In genomic region chr2:215362562-215362904, GRCh38 we compare ENCODE assay signal across 1 cellular context.
TF ChIP-seq lines count a peak whose summit lies in the region.

No MANE protein-coding gene starts in this region.

TF ChIP-seq in HepG2, 621 proteins besides CTCF, POLR2A, EP300 and RAD21 (continued from another document):
- no peak for TF ChIP-seq FUBP1 (CRISPR knock-in tag; IDR thresholded peaks at IDR 0.05; ENCODE audit: borderline replicate concordance)
- TF ChIP-seq ZBTB8A (CRISPR knock-in tag; IDR thresholded peaks at IDR 0.05; ENCODE audit: borderline replicate concordance, low read depth), result no peak
- TF ChIP-seq ZNF713 (CRISPR knock-in tag; IDR thresholded peaks at IDR 0.05), result no peak
- no peak for TF ChIP-seq SCMH1 (CRISPR knock-in tag; IDR thresholded peaks at IDR 0.05; ENCODE audit: borderline replicate concordance)
TF ChIP-seq in HepG2: peak in this region for 19.
